In genomic region chr19:38049105-38049649, GRCh38 we compare ENCODE assay signal across 8 cellular contexts.
A peak's percentile ranks its signal among the peaks of the same experiment; 100 is the strongest.
DNase-seq lines count a peak whose midpoint lies in the region; FAIRE-seq and TF ChIP-seq lines count a peak whose summit lies in the region.

No MANE protein-coding gene starts in this region.

- intact Hi-C loops in spleen (cut with DNase I; ENCODE audit: low total_unique reads), result no loop called here

- H3K27ac ChIP-seq in spleen, result peak overlapping the region; percentile 59 to 92 (median 88)

- H3K4me3 ChIP-seq in GM12875 (ENCODE audit: low read depth, low read length) (peak overlapping the region; percentile 35), HFF-Myc (replicated peaks; ENCODE audit: low read depth, low read length) (no peak overlapping the region), spleen (peak overlapping the region in 4 of 8 donors; percentile 12 to 59 (median 20))

- peaks cover 12 to 65% (median 46%) of the 10 kb centered on the region in 6 donors for H3K4me1 ChIP-seq in spleen

- H3K9me3 ChIP-seq in spleen, result no peaks in the 10 kb centered on the region

- TF ChIP-seq CTCF in GM12875 (IDR thresholded peaks at IDR 0.05; ENCODE audit: borderline replicate concordance, insufficient read depth, low read depth, low read length), result no peak
- no peak for TF ChIP-seq CTCF in HFF-Myc (IDR thresholded peaks at IDR 0.05; ENCODE audit: low read depth, low read length, missing control alignments)
- TF ChIP-seq CTCF in spleen (IDR thresholded peaks at IDR 0.05 in 8 of 11, conservative IDR thresholded peaks at IDR 0.05 in 3 of 11), result no peak

- H3K27me3 ChIP-seq in spleen (replicated peaks in 1 of 7), result no peaks in the 10 kb centered on the region

- no peak for TF ChIP-seq POLR2A in spleen (IDR thresholded peaks at IDR 0.05)

- peak; percentile 48 for DNase-seq in HFF-Myc (ENCODE audit: extremely low read depth, low read depth)
- DNase-seq in NCI-H524 treated with DMSO at 0.1 percent for 48 hours (lab: John Stamatoyannopoulos, UW), result peak; percentile 74
- peak; percentile 15 to 20 for DNase-seq in activated T-helper 1 cell treated with anti-CD3 and anti-CD28 coated beads, Interleukin-2, amount 50 U/mL, for 16 hours (ENCODE audit: low read depth in 1 of 2, low spot score in 1 of 2)
- peak; percentile 86 for DNase-seq in spleen
- no peak for DNase-seq in kidney tubule cell (ENCODE audit: low spot score)
- DNase-seq in RCC 7860 (ENCODE audit: low spot score), result no peak
- DNase-seq in 8988T, result no peak

- WGBS in spleen, 5 donors, result 33 to 60% (median 36%) methylated on average over 10 of the region's 10 CpGs

- no peak for FAIRE-seq in RCC 7860 (lab: Jason Lieb, UNC)

- peaks cover 0 to 6% (median 0%) of the 10 kb centered on the region in 6 donors for H3K36me3 ChIP-seq in spleen

Comparison
In these comparisons a context has a peak if more than half of its experiments do, and no peak if none do; other contexts are left out.
1. DNase-seq: peak in HFF-Myc (single experiment), NCI-H524 treated with DMSO at 0.1 percent for 48 hours (single experiment), activated T-helper 1 cell treated with anti-CD3 and anti-CD28 coated beads, Interleukin-2, amount 50 U/mL, for 16 hours (2 of 2) and spleen (single experiment); none in kidney tubule cell (single experiment), RCC 7860 (single experiment) and 8988T (single experiment).